ENCODE assay signal across 19 cellular contexts in genomic region chr17:69551212-69552010, GRCh38.
DNase-seq lines count a peak whose midpoint lies in the region; ATAC-seq, FAIRE-seq and TF ChIP-seq lines count a peak whose summit lies in the region.
"Had no signal": no experiment of that assay in that cellular context is flagged by ENCODE, and none has a peak within 500 bp of the region (broad histone marks: within the 10 kb centered on the region; RNA-seq: fewer than 3 reads in every experiment).

No MANE protein-coding gene starts in this region.

- no peaks in the 10 kb centered on the region for H3K9me3 Mint-ChIP-seq in activated T-helper 17 cell treated with anti-CD3 and anti-CD28 coated beads, Interleukin-2, amount 50 U/mL, for 72 hours

- no peak overlapping the region for H2AFZ ChIP-seq in keratinocyte (ENCODE audit: control insufficient read depth, low read length)

- intact Hi-C loops in thyroid gland (cut with DNase I): no loop called here

- TF ChIP-seq POLR2A in GM18505 (IDR thresholded peaks at IDR 0.05; ENCODE audit: borderline replicate concordance, extremely low read depth, insufficient read depth, insufficient read length) (no peak), thyroid gland (IDR thresholded peaks at IDR 0.05) (no peak)

- H3K18ac ChIP-seq in mesendoderm (ENCODE audit: low read length): no peak overlapping the region

- H3K27ac ChIP-seq in keratinocyte (ENCODE audit: control insufficient read depth, insufficient read depth, low read length): peak overlapping the region; percentile 50
- H3K27ac ChIP-seq in mesendoderm (ENCODE audit: low read depth, low read length): no peak overlapping the region
- no peak overlapping the region for H3K27ac ChIP-seq in thyroid gland
- H3K27ac ChIP-seq: vagina had no signal

- no peak overlapping the region for H3K27ac Mint-ChIP-seq in activated T-helper 17 cell treated with anti-CD3 and anti-CD28 coated beads, Interleukin-2, amount 50 U/mL, for 72 hours
- H3K27ac Mint-ChIP-seq: activated naive CD4-positive, alpha-beta T cell treated with anti-CD3 and anti-CD28 coated beads, Interleukin-2, amount 50 U/mL, for 24 hours had no signal

- H3K56ac ChIP-seq in mesendoderm (ENCODE audit: low read length): no peak overlapping the region

- no peaks in the 10 kb centered on the region for H3K9me3 ChIP-seq in keratinocyte (ENCODE audit: control insufficient read depth, low read depth, low read length)
- no peaks in the 10 kb centered on the region for H3K9me3 ChIP-seq in thyroid gland
- H3K9me3 ChIP-seq: vagina had no signal

- H3K9ac ChIP-seq in keratinocyte (ENCODE audit: control insufficient read depth, extremely low read depth, insufficient read depth, low read length) (no peak overlapping the region), mesendoderm (ENCODE audit: low read length) (no peak overlapping the region)

- no peak overlapping the region for H2AK5ac ChIP-seq in mesendoderm (ENCODE audit: low read length)

- no peak overlapping the region for H3K23ac ChIP-seq in mesendoderm (ENCODE audit: low read length)

- H4K5ac ChIP-seq in mesendoderm (ENCODE audit: low read length): no peak overlapping the region

- dilution Hi-C loops in keratinocyte (cut with MboI; ENCODE audit: extremely low pct_ligation_motif_present, low sequenced_read_pairs): no loop called here

- no peak overlapping the region for H3K4me3 Mint-ChIP-seq in activated T-helper 17 cell treated with anti-CD3 and anti-CD28 coated beads, Interleukin-2, amount 50 U/mL, for 72 hours
- H3K4me3 Mint-ChIP-seq: activated naive CD4-positive, alpha-beta T cell treated with anti-CD3 and anti-CD28 coated beads, Interleukin-2, amount 50 U/mL, for 24 hours; CD8-positive, alpha-beta memory T cell had no signal

- H3K27me3 ChIP-seq in keratinocyte (ENCODE audit: control insufficient read depth, extremely low read depth, insufficient read depth, low read length): no peaks in the 10 kb centered on the region
- H3K27me3 ChIP-seq in mesendoderm (ENCODE audit: insufficient read depth, low read length, poor library complexity): no peaks in the 10 kb centered on the region
- no peaks in the 10 kb centered on the region for H3K27me3 ChIP-seq in thyroid gland
- H3K27me3 ChIP-seq: vagina had no signal

- H3K36me3 ChIP-seq in keratinocyte (ENCODE audit: control insufficient read depth in 2 of 2, extremely low read depth in 1 of 2, insufficient read depth in 2 of 2, low read length in 2 of 2) (no peaks in the 10 kb centered on the region), mesendoderm (ENCODE audit: control insufficient read depth, insufficient read depth, low read length) (no peaks in the 10 kb centered on the region), thyroid gland (no peaks in the 10 kb centered on the region)
- H3K36me3 ChIP-seq: vagina had no signal

- ATAC-seq in HG02588 (IDR thresholded peaks at IDR 0.05; ENCODE audit: unreplicated experiment) (peak; percentile 47), GM18505 (IDR thresholded peaks at IDR 0.05; ENCODE audit: unreplicated experiment) (no peak)
- ATAC-seq in activated T-helper 17 cell treated with anti-CD3 and anti-CD28 coated beads, Interleukin-2, amount 50 U/mL, for 72 hours (replicated peaks): peak; percentile 50
- ATAC-seq: left colon, sciatic nerve had no signal

- no peak overlapping the region for H2BK120ac ChIP-seq in mesendoderm (ENCODE audit: low read depth, low read length)

- TF ChIP-seq CTCF in AG10803 (conservative IDR thresholded peaks at IDR 0.05; ENCODE audit: low read length): no peak
- TF ChIP-seq CTCF in keratinocyte (optimal IDR thresholded peaks at IDR 0.05 in 1 of 3, IDR thresholded peaks at IDR 0.05 in 1 of 3, conservative IDR thresholded peaks at IDR 0.05 in 1 of 3; ENCODE audit: extremely low read depth in 1 of 3, insufficient read depth in 2 of 3, low read length in 3 of 3): no peak
- no peak for TF ChIP-seq CTCF in thyroid gland (IDR thresholded peaks at IDR 0.05)

- H3K4me3 ChIP-seq in AG10803 (ENCODE audit: low read length) (no peak overlapping the region), keratinocyte (ENCODE audit: control insufficient read depth in 2 of 3, extremely low read depth in 1 of 3, insufficient read depth in 2 of 3, low read depth in 1 of 3, low read length in 3 of 3) (no peak overlapping the region), mesendoderm (ENCODE audit: low read length) (no peak overlapping the region), thyroid gland (replicated peaks in 1 of 3) (no peak overlapping the region)
- H3K4me3 ChIP-seq: vagina had no signal

- no peaks in the 10 kb centered on the region for H3K79me1 ChIP-seq in mesendoderm (ENCODE audit: low read length)

- no peak overlapping the region for H2BK5ac ChIP-seq in mesendoderm (ENCODE audit: low read length)

- no peak overlapping the region for H3K4ac ChIP-seq in mesendoderm (ENCODE audit: low read depth, low read length)

- H3K4me1 ChIP-seq in keratinocyte (ENCODE audit: control insufficient read depth, extremely low read depth, insufficient read depth, low read length): peaks cover 7% of the 10 kb centered on the region
- H3K4me1 ChIP-seq in mesendoderm (ENCODE audit: control insufficient read depth, low read depth, low read length): no peaks in the 10 kb centered on the region
- H3K4me1 ChIP-seq in thyroid gland: no peaks in the 10 kb centered on the region
- H3K4me1 ChIP-seq: vagina had no signal

- no peaks in the 10 kb centered on the region for H3K27me3 Mint-ChIP-seq in activated T-helper 17 cell treated with anti-CD3 and anti-CD28 coated beads, Interleukin-2, amount 50 U/mL, for 72 hours
- H3K27me3 Mint-ChIP-seq: activated naive CD4-positive, alpha-beta T cell treated with anti-CD3 and anti-CD28 coated beads, Interleukin-2, amount 50 U/mL, for 24 hours; CD8-positive, alpha-beta memory T cell had no signal

- H3K4me2 ChIP-seq in keratinocyte (ENCODE audit: control insufficient read depth, extremely low read depth, insufficient read depth, low read depth, low read length): peak overlapping the region; percentile 27
- no peak overlapping the region for H3K4me2 ChIP-seq in mesendoderm (ENCODE audit: low read length)

- no peak overlapping the region for H2BK15ac ChIP-seq in mesendoderm (replicated peaks; ENCODE audit: low read depth)

- H4K8ac ChIP-seq in mesendoderm (ENCODE audit: low read depth, low read length): no peak overlapping the region

- no CpG with 5 or more reads among the region's 1 CpG for WGBS in mesendoderm (ENCODE audit: extremely low coverage, insufficient coverage, low lambda C conversion rate)
- WGBS in thyroid gland, 2 donors: 100% methylated on average over 1 of the region's 1 CpG

- no peaks in the 10 kb centered on the region for H4K20me1 ChIP-seq in keratinocyte (ENCODE audit: control insufficient read depth, extremely low read depth, insufficient read depth, low read length)

- no peaks in the 10 kb centered on the region for H3K9me1 ChIP-seq in keratinocyte (ENCODE audit: control insufficient read depth, extremely low read depth, insufficient read depth, low read length)

- peak; percentile 65 for FAIRE-seq in keratinocyte (lab: Jason Lieb, UNC)
- FAIRE-seq: H54, TTC549 had no signal

- DNase-seq in AG10803 (ENCODE audit: low read depth) (peak; percentile 24), keratinocyte (ENCODE audit: low read depth, low spot score) (no peak), mesendoderm (no peak), NCI-H2227 treated with DMSO at 0.1 percent for 48 hours (lab: John Stamatoyannopoulos, UW) (no peak), thyroid gland (no peak)
- DNase-seq: activated CD4-positive, alpha-beta T cell treated with anti-CD3 and anti-CD28 coated beads, Interleukin-2, amount 50 U/mL, for 1 hour; activated T-cell treated with anti-CD3 and anti-CD28 coated beads for 4 hours; CD8-positive, alpha-beta memory T cell; left colon; NCI-H1436 treated with DMSO at 0.1 percent for 48 hours; SW 1271 had no signal

- H3K4me1 Mint-ChIP-seq in activated T-helper 17 cell treated with anti-CD3 and anti-CD28 coated beads, Interleukin-2, amount 50 U/mL, for 72 hours: no peaks in the 10 kb centered on the region
- H3K4me1 Mint-ChIP-seq: activated naive CD4-positive, alpha-beta T cell treated with anti-CD3 and anti-CD28 coated beads, Interleukin-2, amount 50 U/mL, for 24 hours; CD8-positive, alpha-beta memory T cell had no signal

- H3K36me3 Mint-ChIP-seq in activated T-helper 17 cell treated with anti-CD3 and anti-CD28 coated beads, Interleukin-2, amount 50 U/mL, for 72 hours (ENCODE audit: low read depth): peaks cover 5% of the 10 kb centered on the region

- H3K79me2 ChIP-seq in keratinocyte (ENCODE audit: control insufficient read depth, insufficient read depth, low read length): no peaks in the 10 kb centered on the region
- H3K79me2 ChIP-seq in mesendoderm (ENCODE audit: control insufficient read depth, insufficient read depth, low read length): no peaks in the 10 kb centered on the region
